32 cellular contexts compared by ENCODE assay signal in genomic region chr2:77484026-77484425, GRCh38. TPM values are rescaled to one million over a fixed set of nuclear protein-coding genes. Genes with fewer than 3 reads are reported as not detected.
A peak's percentile ranks its signal among the peaks of the same experiment; 100 is the strongest.
DNase-seq lines count a peak whose midpoint lies in the region; ATAC-seq, FAIRE-seq and TF ChIP-seq lines count a peak whose summit lies in the region.
"Had no signal": no experiment of that assay in that cellular context is flagged by ENCODE, and none has a peak within 500 bp of the region (broad histone marks: within the 10 kb centered on the region; RNA-seq: fewer than 3 reads in every experiment).

No MANE protein-coding gene starts in this region.

- no peak overlapping the region for H2AFZ ChIP-seq in astrocyte (ENCODE audit: low read depth, low read length)
- no peak overlapping the region for H2AFZ ChIP-seq in osteoblast (ENCODE audit: low read length)

- peak; percentile 79 for DNase-seq in OCI-M1 (lab: John Stamatoyannopoulos, UW)
- DNase-seq in astrocyte (ENCODE audit: low read depth) = no peak
- DNase-seq in osteoblast (ENCODE audit: insufficient read length, low spot score, missing footprints) = peak; percentile 44
- no peak for DNase-seq in lower lobe of right lung
- no peak for DNase-seq in NCI-H2196 treated with DMSO at 0.1 percent for 48 hours (lab: John Stamatoyannopoulos, UW; ENCODE audit: unreplicated experiment)
- DNase-seq: activated CD4-positive, alpha-beta T cell treated with anti-CD3 and anti-CD28 coated beads, Interleukin-2, amount 50 U/mL, for 48 hours; activated naive CD4-positive, alpha-beta T cell treated with anti-CD3 and anti-CD28 coated beads, Interleukin-2, amount 50 U/mL, for 16 hours; amniotic stem cell; Calu3; effector CD8-positive, alpha-beta T cell; GOT3; kidney glomerular epithelial cell; NCI-H1105 treated with DMSO at 0.1 percent for 48 hours; NCI-H2029 treated with DMSO at 0.1 percent for 48 hours; NCI-H226; PC-3; right lobe of liver; stimulated activated CD4-positive, alpha-beta T cell treated with anti-CD3 and anti-CD28 coated beads, Interleukin-12 subunit alpha, Interleukin-12 subunit beta, amount 100 ng/mL, for 4 hours; stimulated activated CD4-positive, alpha-beta T cell treated with anti-CD3 and anti-CD28 coated beads, Interleukin-4, amount 100 ng/mL, for 24 hours; SW 1271; T-helper 9 cell; upper lobe of left lung had no signal

- H3K27me3 ChIP-seq in HUES6 (ENCODE audit: control insufficient read depth, insufficient read depth, low read length) (no peaks in the 10 kb centered on the region), astrocyte (ENCODE audit: insufficient read depth, low read length) (no peaks in the 10 kb centered on the region), osteoblast (ENCODE audit: insufficient read depth, low read length) (no peaks in the 10 kb centered on the region), lower lobe of right lung (ENCODE audit: low read depth) (no peaks in the 10 kb centered on the region)
- H3K27me3 ChIP-seq: right lobe of liver, upper lobe of left lung had no signal

- intact Hi-C loops in lower lobe of right lung (cut with DNase I) = no loop called here

- no peaks in the 10 kb centered on the region for H3K27me3 Mint-ChIP-seq in astrocyte (ENCODE audit: low read depth, unreplicated experiment)

- no peaks in the 10 kb centered on the region for H4K20me1 ChIP-seq in astrocyte (ENCODE audit: insufficient read depth, low read length)
- no peaks in the 10 kb centered on the region for H4K20me1 ChIP-seq in osteoblast (ENCODE audit: insufficient read depth, low read length)

- no peak overlapping the region for H3K9ac ChIP-seq in HUES6 (ENCODE audit: low read length)
- no peak overlapping the region for H3K9ac ChIP-seq in astrocyte (ENCODE audit: low read length)

- H3K4me3 ChIP-seq in HUES6 (ENCODE audit: low read depth, low read length) (no peak overlapping the region), astrocyte (ENCODE audit: insufficient read depth, low read depth, low read length) (no peak overlapping the region), osteoblast (ENCODE audit: insufficient read depth, low read length) (no peak overlapping the region), lower lobe of right lung (no peak overlapping the region)
- H3K4me3 ChIP-seq: right lobe of liver, upper lobe of left lung had no signal

- peaks cover 20% of the 10 kb centered on the region for H3K4me1 Mint-ChIP-seq in astrocyte (ENCODE audit: low read depth, unreplicated experiment)
- H3K4me1 Mint-ChIP-seq: stimulated activated effector memory CD8-positive, alpha-beta T cell treated with anti-CD3 and anti-CD28 coated beads, Interleukin-12 subunit alpha, Interleukin-12 subunit beta, amount 100 ng/mL, for 72 hours had no signal

- FAIRE-seq in astrocyte (lab: Jason Lieb, UNC) = no peak
- FAIRE-seq: colon had no signal

- H3K9me3 ChIP-seq in HUES6 (ENCODE audit: control insufficient read depth, insufficient read depth, low read depth, low read length) = no peaks in the 10 kb centered on the region
- H3K9me3 ChIP-seq in astrocyte (ENCODE audit: insufficient read depth, low read depth, low read length) = no peaks in the 10 kb centered on the region
- H3K9me3 ChIP-seq in osteoblast (ENCODE audit: low read depth, low read length) = no peaks in the 10 kb centered on the region
- no peaks in the 10 kb centered on the region for H3K9me3 ChIP-seq in lower lobe of right lung
- H3K9me3 ChIP-seq: right lobe of liver, upper lobe of left lung had no signal

- no peaks in the 10 kb centered on the region for H3K36me3 Mint-ChIP-seq in astrocyte (ENCODE audit: low read depth, unreplicated experiment)
- H3K36me3 Mint-ChIP-seq: stimulated activated effector memory CD8-positive, alpha-beta T cell treated with anti-CD3 and anti-CD28 coated beads, Interleukin-12 subunit alpha, Interleukin-12 subunit beta, amount 100 ng/mL, for 72 hours had no signal

- no peak overlapping the region for H3K4me3 Mint-ChIP-seq in astrocyte (ENCODE audit: unreplicated experiment)
- H3K4me3 Mint-ChIP-seq: activated T-helper 1 cell treated with anti-CD3 and anti-CD28 coated beads, Interleukin-12 subunit alpha, Interleukin-12 subunit beta, Interleukin-2, Interleukin-4 antibody, amounts not matched to agents 30 ng/mL and 10 ng/mL and 1 ng/mL, durations not matched to agents 14 hours and 24 hours and 36 hours; stimulated activated effector memory CD8-positive, alpha-beta T cell treated with anti-CD3 and anti-CD28 coated beads, Interleukin-12 subunit alpha, Interleukin-12 subunit beta, amount 100 ng/mL, for 72 hours had no signal

- H3K79me2 ChIP-seq in astrocyte (ENCODE audit: insufficient read depth, low read length) (no peaks in the 10 kb centered on the region), osteoblast (ENCODE audit: insufficient read depth, low read length) (no peaks in the 10 kb centered on the region)

- H3K27ac ChIP-seq in HUES6 (ENCODE audit: low read depth, low read length) = peak overlapping the region; percentile 41; the same call in 1 of the 2 replicates
- no peak overlapping the region for H3K27ac ChIP-seq in astrocyte (ENCODE audit: low read depth, low read length)
- H3K27ac ChIP-seq in osteoblast (ENCODE audit: low read depth, low read length) = no peak overlapping the region
- H3K27ac ChIP-seq in lower lobe of right lung = no peak overlapping the region
- H3K27ac ChIP-seq: C4-2B, right lobe of liver, upper lobe of left lung had no signal

- H3K27ac Mint-ChIP-seq in astrocyte (ENCODE audit: unreplicated experiment) = peak overlapping the region; percentile 2
- H3K27ac Mint-ChIP-seq: activated T-helper 1 cell treated with anti-CD3 and anti-CD28 coated beads, Interleukin-12 subunit alpha, Interleukin-12 subunit beta, Interleukin-2, Interleukin-4 antibody, amounts not matched to agents 30 ng/mL and 10 ng/mL and 1 ng/mL, durations not matched to agents 14 hours and 24 hours and 36 hours; stimulated activated effector memory CD8-positive, alpha-beta T cell treated with anti-CD3 and anti-CD28 coated beads, Interleukin-12 subunit alpha, Interleukin-12 subunit beta, amount 100 ng/mL, for 72 hours had no signal

- no peak overlapping the region for H3K4me2 ChIP-seq in astrocyte (ENCODE audit: low read length)
- no peak overlapping the region for H3K4me2 ChIP-seq in osteoblast (ENCODE audit: insufficient read depth, low read length)

- ATAC-seq in GM19035 (IDR thresholded peaks at IDR 0.05; ENCODE audit: unreplicated experiment) (no peak), lower lobe of right lung (no peak)
- ATAC-seq: PC-3; right lobe of liver; Right ventricle myocardium inferior; stimulated activated effector memory CD8-positive, alpha-beta T cell treated with anti-CD3 and anti-CD28 coated beads, Interleukin-12 subunit alpha, Interleukin-12 subunit beta, amount 100 ng/mL, for 72 hours had no signal

- TF ChIP-seq CTCF in astrocyte (IDR thresholded peaks at IDR 0.05; ENCODE audit: insufficient read depth, low read depth, low read length) (no peak), osteoblast (IDR thresholded peaks at IDR 0.05; ENCODE audit: extremely low read depth, low read depth, low read length) (no peak), lower lobe of right lung (IDR thresholded peaks at IDR 0.05) (no peak)

- no peaks in the 10 kb centered on the region for H3K9me3 Mint-ChIP-seq in astrocyte (ENCODE audit: unreplicated experiment)

- H3K36me3 ChIP-seq in HUES6 (ENCODE audit: control insufficient read depth, insufficient read depth, low read length) = no peaks in the 10 kb centered on the region
- H3K36me3 ChIP-seq in astrocyte (ENCODE audit: insufficient read depth, low read length) = no peaks in the 10 kb centered on the region
- no peaks in the 10 kb centered on the region for H3K36me3 ChIP-seq in osteoblast (ENCODE audit: insufficient read depth, low read length)
- H3K36me3 ChIP-seq in lower lobe of right lung = no peaks in the 10 kb centered on the region
- H3K36me3 ChIP-seq: right lobe of liver, upper lobe of left lung had no signal

- H3K4me1 ChIP-seq in HUES6 (ENCODE audit: control insufficient read depth, insufficient read depth, low read length) (peaks cover 11% of the 10 kb centered on the region), astrocyte (ENCODE audit: insufficient read depth, low read length) (peaks cover 11% of the 10 kb centered on the region), osteoblast (ENCODE audit: insufficient read depth, low read length) (no peaks in the 10 kb centered on the region), lower lobe of right lung (no peaks in the 10 kb centered on the region)
- H3K4me1 ChIP-seq: right lobe of liver, upper lobe of left lung had no signal

RNA-seq across cellular contexts. Expression of gene LRRTM4, which starts 38.1 kb away (rescaled TPM):
- total RNA-seq in astrocyte (0.59 and 0.89 TPM in 2 replicates), osteoblast (under 0.01 TPM in 1 of 2 replicates, not detected in the other), lower lobe of right lung (0.77 TPM)
- total RNA-seq: activated T-helper 1 cell treated with anti-CD3 and anti-CD28 coated beads, Interleukin-12 subunit alpha, Interleukin-12 subunit beta, Interleukin-2, Interleukin-4 antibody, amounts not matched to agents 30 ng/mL and 10 ng/mL and 1 ng/mL, durations not matched to agents 14 hours and 24 hours and 36 hours; Calu3; epithelial cell of proximal tubule; lung microvascular endothelial cell; MCF 10A; PC-3 had no signal

Comparison
In these comparisons a context has a peak if more than half of its experiments do, and no peak if none do; other contexts are left out.
1. DNase-seq: peak in OCI-M1 (single experiment) and osteoblast (single experiment); none in astrocyte (single experiment), lower lobe of right lung (single experiment) and NCI-H2196 treated with DMSO at 0.1 percent for 48 hours (single experiment).